ENCODE assay signal across 15 cellular contexts in the genomic region with DNA sequence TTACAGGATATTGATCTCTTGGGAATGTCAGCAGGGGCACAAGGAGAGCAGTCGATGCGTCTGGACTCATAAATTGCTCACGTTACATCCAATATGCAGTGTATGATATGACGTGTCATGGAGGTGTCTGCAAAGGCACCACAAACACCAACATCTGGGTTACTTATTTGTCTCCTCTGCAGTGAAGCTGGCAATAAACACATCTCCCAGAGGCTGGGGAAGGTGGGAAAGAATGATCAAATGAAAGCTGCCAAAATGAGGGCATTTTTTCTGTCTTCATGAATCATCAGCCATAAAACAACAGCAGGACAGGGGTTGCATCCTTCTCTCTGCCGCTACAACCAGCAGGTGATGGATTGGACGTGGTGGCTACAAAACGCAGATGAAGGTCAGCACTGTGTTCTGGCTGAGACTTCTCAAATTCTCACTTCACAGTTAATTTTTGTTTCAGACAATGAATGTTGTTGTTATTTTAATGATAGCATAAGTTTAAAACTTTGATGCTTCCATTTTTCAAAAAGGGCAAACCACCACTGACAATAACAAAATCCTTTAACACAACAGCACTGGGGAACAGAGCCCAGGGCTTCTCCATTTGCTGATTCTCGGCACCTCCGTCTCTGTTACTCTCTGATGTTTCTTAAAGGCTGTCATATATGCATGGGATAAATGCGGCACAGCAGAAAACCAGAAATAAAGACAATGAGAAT. TPM values are rescaled to one million over a fixed set of nuclear protein-coding genes. Genes with fewer than 3 reads are reported as not detected.
DNase-seq lines count a peak whose midpoint lies in the region; FAIRE-seq and TF ChIP-seq lines count a peak whose summit lies in the region.
"Had no signal": no experiment of that assay in that cellular context is flagged by ENCODE, and none has a peak within 500 bp of the region (broad histone marks: within the 10 kb centered on the region; RNA-seq: fewer than 3 reads in every experiment).

No MANE protein-coding gene starts in this region.

- no peak for DNase-seq in Caco-2
- peak; percentile 49 for DNase-seq in SHP77 treated with DMSO at 0.1 percent for 48 hours (lab: John Stamatoyannopoulos, UW)
- peak; percentile 70 for DNase-seq in esophagus muscularis mucosa (ENCODE audit: extremely low spot score)
- DNase-seq in progenitor cell of endocrine pancreas (ENCODE audit: low spot score, unreplicated experiment), result no peak
- no peak for DNase-seq in frontal cortex (ENCODE audit: low spot score in 2 of 2)
- DNase-seq in WERI-Rb-1, result no peak
- no peak for DNase-seq in activated T-cell treated with anti-CD3 and anti-CD28 coated beads, Interleukin-2, amount 50 U/mL, for 24 hours
- DNase-seq: Calu3; CD4-positive, alpha-beta memory T cell; NCI-H1417 treated with DMSO at 0.1 percent for 48 hours; NCI-H1930; NCI-H748 treated with DMSO at 0.1 percent for 48 hours; NK-92 treated with Interleukin-12 subunit alpha and Interleukin-12 subunit beta, amount 100 ng/mL, for 24 hours had no signal

- H3K27ac ChIP-seq in esophagus muscularis mucosa (replicated peaks in 1 of 4) (no peak overlapping the region), WERI-Rb-1 (no peak overlapping the region)
- H3K27ac ChIP-seq: BLaER1, Peyer's patch had no signal

- H3K27me3 Mint-ChIP-seq in Caco-2 (ENCODE audit: insufficient read depth, unreplicated experiment) (no peaks in the 10 kb centered on the region), progenitor cell of endocrine pancreas (no peaks in the 10 kb centered on the region)
- peaks cover 35% of the 10 kb centered on the region for H3K27me3 Mint-ChIP-seq in activated T-cell treated with anti-CD3 and anti-CD28 coated beads, Interleukin-2, amount 50 U/mL, for 24 hours

- H3K27me3 ChIP-seq in Caco-2 (replicated peaks; ENCODE audit: control insufficient read depth, insufficient read depth, low read length), result no peaks in the 10 kb centered on the region
- peaks cover 0 to 7% (median 0%) of the 10 kb centered on the region in 4 donors for H3K27me3 ChIP-seq in esophagus muscularis mucosa
- H3K27me3 ChIP-seq in WERI-Rb-1 (ENCODE audit: insufficient read depth, low read depth, severe bottlenecking), result no peaks in the 10 kb centered on the region
- H3K27me3 ChIP-seq: Peyer's patch had no signal

- H3K4me3 ChIP-seq in Caco-2 (ENCODE audit: low read depth, low read length) (no peak overlapping the region), esophagus muscularis mucosa (no peak overlapping the region), WERI-Rb-1 (ENCODE audit: low read depth, low read length) (no peak overlapping the region)
- H3K4me3 ChIP-seq: BLaER1, Peyer's patch had no signal

- H3K27ac Mint-ChIP-seq in Caco-2 (ENCODE audit: unreplicated experiment) (peak overlapping the region; percentile 93), progenitor cell of endocrine pancreas (peak overlapping the region; percentile 99)
- H3K27ac Mint-ChIP-seq in activated T-cell treated with anti-CD3 and anti-CD28 coated beads, Interleukin-2, amount 50 U/mL, for 24 hours, result no peak overlapping the region
- H3K27ac Mint-ChIP-seq: CD4-positive, alpha-beta memory T cell had no signal

- CTCF ChIA-PET in Caco-2 (lab: Charles Lee), result interaction anchor here (1.1 to 2.3 kb wide), 3 partner anchors 9 to 33 kb away, joined by 9 to 13 read pairs (median 11); no protein-coding TSS in a partner anchor

- 85% methylated on average over 10 of the region's 10 CpGs for WGBS in esophagus muscularis mucosa

- no peak for TF ChIP-seq EP300 in esophagus muscularis mucosa (IDR thresholded peaks at IDR 0.05)

- no TSS peak for BruUV-seq in Caco-2 (replicated peaks; lab: Mats Ljungman, UMichigan)

- H3K9me3 Mint-ChIP-seq in Caco-2 (ENCODE audit: unreplicated experiment) (no peaks in the 10 kb centered on the region), progenitor cell of endocrine pancreas (ENCODE audit: low read depth) (peaks cover 5% of the 10 kb centered on the region)
- no peaks in the 10 kb centered on the region for H3K9me3 Mint-ChIP-seq in activated T-cell treated with anti-CD3 and anti-CD28 coated beads, Interleukin-2, amount 50 U/mL, for 24 hours

- no peaks in the 10 kb centered on the region for H3K9me3 ChIP-seq in Caco-2
- no peaks in the 10 kb centered on the region for H3K9me3 ChIP-seq in esophagus muscularis mucosa
- H3K9me3 ChIP-seq in WERI-Rb-1 (ENCODE audit: severe bottlenecking), result no peaks in the 10 kb centered on the region
- H3K9me3 ChIP-seq: BLaER1, Peyer's patch had no signal

- peaks cover 29% of the 10 kb centered on the region for H3K36me3 Mint-ChIP-seq in Caco-2 (ENCODE audit: insufficient read depth, unreplicated experiment)
- peaks cover 10% of the 10 kb centered on the region for H3K36me3 Mint-ChIP-seq in progenitor cell of endocrine pancreas (ENCODE audit: insufficient read depth)
- H3K36me3 Mint-ChIP-seq in activated T-cell treated with anti-CD3 and anti-CD28 coated beads, Interleukin-2, amount 50 U/mL, for 24 hours (ENCODE audit: low read depth), result no peaks in the 10 kb centered on the region
- H3K36me3 Mint-ChIP-seq: CD4-positive, alpha-beta memory T cell had no signal

- no peak for FAIRE-seq in frontal cortex (lab: Jason Lieb, UNC)

- peaks cover 64% of the 10 kb centered on the region for H3K4me1 ChIP-seq in Caco-2
- peaks cover 0 to 20% (median 18%) of the 10 kb centered on the region in 4 donors for H3K4me1 ChIP-seq in esophagus muscularis mucosa
- H3K4me1 ChIP-seq: Peyer's patch had no signal

- no peak for TF ChIP-seq POLR2A in esophagus muscularis mucosa (IDR thresholded peaks at IDR 0.05; ENCODE audit: low read depth)

- H3K4me3 Mint-ChIP-seq in Caco-2 (ENCODE audit: unreplicated experiment) (peak overlapping the region; percentile 75), progenitor cell of endocrine pancreas (ENCODE audit: low read depth) (peak overlapping the region; percentile 63)
- no peak overlapping the region for H3K4me3 Mint-ChIP-seq in activated T-cell treated with anti-CD3 and anti-CD28 coated beads, Interleukin-2, amount 50 U/mL, for 24 hours
- H3K4me3 Mint-ChIP-seq: CD4-positive, alpha-beta memory T cell had no signal

- POLR2A ChIA-PET in Caco-2 (lab: Charles Lee), result interaction anchor here (2.4 to 3.4 kb wide), 2 partner anchors 9 to 12 kb away, joined by 28 to 51 read pairs; no protein-coding TSS in a partner anchor

- TF ChIP-seq CTCF in Caco-2 (IDR thresholded peaks at IDR 0.05; ENCODE audit: insufficient read depth in 1 of 2, low read depth in 1 of 2, low read length in 1 of 2, severe bottlenecking in 1 of 2, unreplicated experiment in 1 of 2) (no peak), esophagus muscularis mucosa (IDR thresholded peaks at IDR 0.05) (no peak), progenitor cell of endocrine pancreas (IDR thresholded peaks at IDR 0.05; ENCODE audit: unreplicated experiment) (no peak), WERI-Rb-1 (IDR thresholded peaks at IDR 0.05; ENCODE audit: low read depth, low read length) (no peak)

- intact Hi-C loops in Caco-2 (cut with micrococcal nuclease; ENCODE audit: unreplicated experiment), result loop anchor here (10.0 kb wide), 1 partner anchor 466 kb away; no protein-coding TSS in a partner anchor
- intact Hi-C loops in esophagus muscularis mucosa (cut with DNase I), result no loop called here

- H3K4me1 Mint-ChIP-seq in Caco-2 (ENCODE audit: low read depth, unreplicated experiment) (peaks cover 42% of the 10 kb centered on the region), progenitor cell of endocrine pancreas (ENCODE audit: low read depth) (peaks cover 78% of the 10 kb centered on the region)
- peaks cover 18% of the 10 kb centered on the region for H3K4me1 Mint-ChIP-seq in activated T-cell treated with anti-CD3 and anti-CD28 coated beads, Interleukin-2, amount 50 U/mL, for 24 hours (ENCODE audit: low read depth)

- H3K36me3 ChIP-seq in Caco-2 (ENCODE audit: control insufficient read depth, insufficient read depth, low read length) (peaks cover 2% of the 10 kb centered on the region; the same call in 1 of the 2 replicates), esophagus muscularis mucosa (no peaks in the 10 kb centered on the region), WERI-Rb-1 (no peaks in the 10 kb centered on the region)
- H3K36me3 ChIP-seq: BLaER1, Peyer's patch had no signal

RNA-seq across cellular contexts. Expression of a gene that starts 47.5 kb away (rescaled TPM):
- 17.0 and 25.3 TPM in 2 replicates for total RNA-seq in Caco-2 (2022)
- 10 to 100 TPM in 3 of 4 donors, 1 to 10 TPM in 1; 9.6 to 13.3 (median 12.4) TPM for total RNA-seq in esophagus muscularis mucosa
- 30.3 and 33.4 TPM in 2 replicates for total RNA-seq in progenitor cell of endocrine pancreas
- total RNA-seq in frontal cortex, result 23.2 TPM

RNA-seq across cellular contexts. Expression of a gene that starts 47.5 kb away (rescaled TPM):
- 2.4 and 2.6 TPM in 2 replicates for total RNA-seq in Caco-2 (2022)
- 1 to 10 TPM in 3 of 4 donors, under 1 TPM in 1; 0.57 to 3.3 (median 1.5) TPM for total RNA-seq in esophagus muscularis mucosa
- 1.6 and 1.8 TPM in 2 replicates for total RNA-seq in progenitor cell of endocrine pancreas
- total RNA-seq in frontal cortex, result 2.0 TPM

Comparison
In these comparisons a context has a peak if more than half of its experiments do, and no peak if none do; other contexts are left out.
1. DNase-seq: peak in SHP77 treated with DMSO at 0.1 percent for 48 hours (single experiment) and esophagus muscularis mucosa (single experiment); none in Caco-2 (0 of 2), progenitor cell of endocrine pancreas (single experiment), frontal cortex (0 of 2), WERI-Rb-1 (single experiment) and activated T-cell treated with anti-CD3 and anti-CD28 coated beads, Interleukin-2, amount 50 U/mL, for 24 hours (single experiment).